ENCODE assay signal across 1 cellular context in the genomic region with DNA sequence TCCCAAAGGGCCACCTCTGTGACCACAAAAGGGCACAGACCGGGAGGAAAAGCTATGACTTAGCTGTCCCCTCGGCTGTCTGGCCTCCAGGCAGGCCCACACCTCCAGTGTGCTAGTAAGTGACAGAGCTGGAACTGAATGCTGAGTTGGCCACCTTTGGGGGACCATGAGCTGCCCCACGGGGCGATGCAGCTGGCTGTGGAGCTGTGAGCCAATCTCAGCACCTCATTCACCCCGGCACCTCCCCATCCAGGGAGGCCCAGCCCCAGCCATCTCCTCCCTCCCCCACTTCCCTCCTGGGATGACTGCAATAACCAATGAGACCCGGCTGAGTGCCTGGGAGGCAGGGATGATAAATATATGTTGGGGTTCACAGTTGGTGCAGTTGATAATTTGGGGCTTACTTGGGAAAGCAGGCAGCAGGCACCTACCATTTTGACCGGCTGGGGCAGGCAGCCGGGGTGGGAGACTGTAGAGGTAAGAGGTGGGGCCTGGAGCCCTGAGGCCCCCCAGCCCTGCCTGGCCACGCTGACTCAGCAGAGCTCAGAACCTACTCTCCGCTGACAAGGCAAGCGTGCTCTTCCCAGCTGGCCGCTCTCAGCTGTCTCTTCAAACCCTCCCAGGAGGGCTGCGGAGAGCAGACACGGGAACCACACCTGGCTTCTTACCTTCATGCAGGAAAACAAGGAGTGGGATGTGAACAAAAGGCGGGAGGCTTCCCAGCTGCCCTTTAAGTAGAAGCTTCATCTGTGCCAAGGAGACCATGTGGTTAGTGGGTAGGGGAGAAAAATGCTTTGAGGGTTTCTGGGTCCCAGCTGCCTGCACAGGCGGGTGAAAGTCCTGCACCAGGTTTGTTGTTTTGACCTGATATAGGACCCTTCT.
TF ChIP-seq lines count a peak whose summit lies in the region.

No MANE protein-coding gene starts in this region.

TF ChIP-seq in K562, 482 proteins besides CTCF, POLR2A, EP300 and RAD21 (continues in another document):
- TF ChIP-seq, protein P1, sequence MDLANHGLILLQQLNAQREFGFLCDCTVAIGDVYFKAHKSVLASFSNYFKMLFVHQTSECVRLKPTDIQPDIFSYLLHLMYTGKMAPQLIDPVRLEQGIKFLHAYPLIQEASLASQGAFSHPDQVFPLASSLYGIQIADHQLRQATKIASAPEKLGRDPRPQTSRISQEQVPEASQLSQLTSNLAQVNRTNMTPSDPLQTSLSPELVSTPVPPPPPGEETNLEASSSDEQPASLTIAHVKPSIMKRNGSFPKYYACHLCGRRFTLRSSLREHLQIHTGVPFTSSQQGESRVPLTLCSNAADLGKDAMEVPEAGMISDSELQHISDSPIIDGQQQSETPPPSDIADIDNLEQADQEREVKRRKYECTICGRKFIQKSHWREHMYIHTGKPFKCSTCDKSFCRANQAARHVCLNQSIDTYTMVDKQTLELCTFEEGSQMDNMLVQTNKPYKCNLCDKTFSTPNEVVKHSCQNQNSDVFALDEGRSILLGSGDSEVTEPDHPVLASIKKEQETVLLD (IDR thresholded peaks at IDR 0.05): no peak
- TF ChIP-seq FOXK1 (CRISPR knock-in tag; IDR thresholded peaks at IDR 0.05; ENCODE audit: borderline replicate concordance) (no peak), SLC30A9 (CRISPR knock-in tag; IDR thresholded peaks at IDR 0.05) (no peak), MAFG (tag; conservative IDR thresholded peaks at IDR 0.05) (peak; percentile 84), TFAM (CRISPR knock-in tag; conservative IDR thresholded peaks at IDR 0.05) (no peak), SREBF1 (IDR thresholded peaks at IDR 0.05; ENCODE audit: borderline replicate concordance, low read depth, low read length) (no peak), SAFB2 (IDR thresholded peaks at IDR 0.05; ENCODE audit: borderline replicate concordance, low read depth, low read length, severe bottlenecking) (no peak), L3MBTL2 (IDR thresholded peaks at IDR 0.05) (0 out of 2 replicates have a peak, but pooled peaks have one; percentile 32), HNRNPH1 (optimal IDR thresholded peaks at IDR 0.05; ENCODE audit: low read depth, low read length) (no peak), ZNF124 (CRISPR knock-in tag; IDR thresholded peaks at IDR 0.05) (no peak), ZNF217 (CRISPR knock-in tag; IDR thresholded peaks at IDR 0.05) (no peak), NCOA2 (IDR thresholded peaks at IDR 0.05; ENCODE audit: partially characterized antibody in 2 of 2) (no peak), MCM3 (IDR thresholded peaks at IDR 0.05) (no peak), CTBP1 (IDR thresholded peaks at IDR 0.05; ENCODE audit: borderline replicate concordance) (no peak), ZNF282 (CRISPR knock-in tag; IDR thresholded peaks at IDR 0.05) (no peak), LCOR (CRISPR knock-in tag; IDR thresholded peaks at IDR 0.05) (no peak), ZNF785 (CRISPR knock-in tag; IDR thresholded peaks at IDR 0.05) (no peak), CHD2 (IDR thresholded peaks at IDR 0.05; ENCODE audit: low read depth, low read length) (no peak), ZNF444 (CRISPR knock-in tag; IDR thresholded peaks at IDR 0.05) (no peak), NONO (IDR thresholded peaks at IDR 0.05; ENCODE audit: low read depth in 2 of 2, low read length in 1 of 2) (no peak), CHD1 (IDR thresholded peaks at IDR 0.05; ENCODE audit: low read length) (no peak), NCOR1 (IDR thresholded peaks at IDR 0.05) (no peak), KDM1A (IDR thresholded peaks at IDR 0.05) (peak in 1 of 2 experiments; percentile 49; a peak in 1 of 4 replicates), HNRNPLL (IDR thresholded peaks at IDR 0.05; ENCODE audit: low read depth, low read length, poor library complexity, severe bottlenecking) (no peak), MYC (IDR thresholded peaks at IDR 0.05; ENCODE audit: low read depth, low read length) (no peak), MYC (CRISPR knock-in tag; IDR thresholded peaks at IDR 0.05; ENCODE audit: borderline replicate concordance, low read depth) (no peak), ELF1 (tag; IDR thresholded peaks at IDR 0.05) (no peak), C11orf30 (IDR thresholded peaks at IDR 0.05; ENCODE audit: low read depth) (peak; percentile 94), DIDO1 (tag; IDR thresholded peaks at IDR 0.05; ENCODE audit: low read depth) (no peak), CREBBP (IDR thresholded peaks at IDR 0.05; ENCODE audit: low read depth, low read length) (no peak), PHB2 (IDR thresholded peaks at IDR 0.05; ENCODE audit: low read depth) (no peak), DDX20 (tag; IDR thresholded peaks at IDR 0.05; ENCODE audit: low read depth) (no peak), ZNF778 (CRISPR knock-in tag; IDR thresholded peaks at IDR 0.05) (no peak)
- TF ChIP-seq, protein P2, sequence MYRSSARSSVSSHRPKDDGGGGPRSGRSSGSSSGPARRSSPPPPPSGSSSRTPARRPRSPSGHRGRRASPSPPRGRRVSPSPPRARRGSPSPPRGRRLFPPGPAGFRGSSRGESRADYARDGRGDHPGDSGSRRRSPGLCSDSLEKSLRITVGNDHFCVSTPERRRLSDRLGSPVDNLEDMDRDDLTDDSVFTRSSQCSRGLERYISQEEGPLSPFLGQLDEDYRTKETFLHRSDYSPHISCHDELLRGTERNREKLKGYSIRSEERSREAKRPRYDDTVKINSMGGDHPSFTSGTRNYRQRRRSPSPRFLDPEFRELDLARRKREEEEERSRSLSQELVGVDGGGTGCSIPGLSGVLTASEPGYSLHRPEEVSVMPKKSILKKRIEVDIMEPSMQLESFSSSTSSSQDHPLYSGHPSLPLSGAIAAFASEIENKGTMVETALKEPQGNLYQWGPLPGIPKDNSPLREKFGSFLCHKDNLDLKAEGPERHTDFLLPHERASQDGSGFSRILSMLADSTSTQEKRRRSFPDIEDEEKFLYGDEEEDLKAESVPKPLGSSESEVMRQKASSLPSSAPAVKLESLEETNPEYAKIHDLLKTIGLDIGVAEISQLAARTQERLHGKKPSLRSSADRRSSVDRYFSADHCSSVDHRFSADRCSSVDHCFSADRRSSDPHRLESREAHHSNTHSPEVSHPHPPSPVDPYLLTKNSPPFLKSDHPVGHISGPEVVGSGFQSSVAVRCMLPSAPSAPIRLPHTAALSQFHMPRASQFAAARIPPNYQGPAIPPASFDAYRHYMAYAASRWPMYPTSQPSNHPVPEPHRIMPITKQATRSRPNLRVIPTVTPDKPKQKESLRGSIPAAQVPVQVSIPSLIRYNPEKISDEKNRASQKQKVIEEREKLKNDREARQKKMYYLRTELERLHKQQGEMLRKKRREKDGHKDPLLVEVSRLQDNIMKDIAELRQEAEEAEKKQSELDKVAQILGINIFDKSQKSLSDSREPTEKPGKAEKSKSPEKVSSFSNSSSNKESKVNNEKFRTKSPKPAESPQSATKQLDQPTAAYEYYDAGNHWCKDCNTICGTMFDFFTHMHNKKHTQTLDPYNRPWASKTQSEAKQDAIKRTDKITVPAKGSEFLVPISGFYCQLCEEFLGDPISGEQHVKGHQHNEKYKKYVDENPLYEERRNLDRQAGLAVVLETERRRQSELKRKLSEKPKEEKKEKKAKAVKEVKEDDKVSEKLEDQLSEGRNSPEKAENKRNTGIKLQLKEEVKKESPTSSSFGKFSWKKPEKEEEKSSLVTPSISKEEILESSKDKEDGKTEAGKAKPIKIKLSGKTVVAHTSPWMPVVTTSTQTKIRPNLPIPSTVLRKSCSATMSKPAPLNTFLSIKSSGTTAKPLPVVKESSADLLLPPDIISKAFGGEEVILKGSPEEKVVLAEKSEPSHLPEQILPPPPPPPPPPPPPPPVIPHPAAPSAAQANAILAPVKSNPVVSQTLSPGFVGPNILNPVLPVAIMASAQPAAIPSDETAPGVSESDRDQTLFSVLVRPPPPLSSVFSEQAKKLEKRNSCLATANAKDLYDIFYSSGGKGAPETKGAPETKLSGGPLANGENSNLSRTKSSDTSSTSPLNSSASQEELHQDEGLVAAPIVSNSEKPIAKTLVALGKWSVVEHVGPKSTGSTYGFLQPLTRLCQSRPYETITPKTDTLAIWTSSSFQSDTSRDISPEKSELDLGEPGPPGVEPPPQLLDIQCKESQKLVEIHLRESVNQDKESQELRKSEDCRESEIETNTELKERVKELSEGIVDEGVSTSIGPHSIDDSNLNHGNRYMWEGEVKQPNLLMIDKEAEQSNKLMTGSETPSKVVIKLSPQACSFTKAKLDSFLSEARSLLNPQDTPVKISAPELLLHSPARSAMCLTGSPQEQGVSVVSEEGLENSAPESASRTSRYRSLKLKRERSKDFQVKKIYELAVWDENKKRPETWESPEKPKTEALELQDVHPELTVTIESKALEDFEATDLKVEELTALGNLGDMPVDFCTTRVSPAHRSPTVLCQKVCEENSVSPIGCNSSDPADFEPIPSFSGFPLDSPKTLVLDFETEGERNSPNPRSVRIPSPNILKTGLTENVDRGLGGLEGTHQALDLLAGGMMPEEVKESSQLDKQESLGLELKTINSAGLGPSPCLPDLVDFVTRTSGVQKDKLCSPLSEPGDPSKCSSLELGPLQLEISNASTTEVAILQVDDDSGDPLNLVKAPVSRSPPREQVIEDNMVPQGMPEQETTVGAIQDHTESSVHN (IDR thresholded peaks at IDR 0.05; ENCODE audit: borderline replicate concordance in 1 of 2, low read depth in 1 of 2): 0 out of 4 replicates have a peak, but pooled peaks of 1 of the 2 experiments have one; percentile 30
- TF ChIP-seq, protein P3, sequence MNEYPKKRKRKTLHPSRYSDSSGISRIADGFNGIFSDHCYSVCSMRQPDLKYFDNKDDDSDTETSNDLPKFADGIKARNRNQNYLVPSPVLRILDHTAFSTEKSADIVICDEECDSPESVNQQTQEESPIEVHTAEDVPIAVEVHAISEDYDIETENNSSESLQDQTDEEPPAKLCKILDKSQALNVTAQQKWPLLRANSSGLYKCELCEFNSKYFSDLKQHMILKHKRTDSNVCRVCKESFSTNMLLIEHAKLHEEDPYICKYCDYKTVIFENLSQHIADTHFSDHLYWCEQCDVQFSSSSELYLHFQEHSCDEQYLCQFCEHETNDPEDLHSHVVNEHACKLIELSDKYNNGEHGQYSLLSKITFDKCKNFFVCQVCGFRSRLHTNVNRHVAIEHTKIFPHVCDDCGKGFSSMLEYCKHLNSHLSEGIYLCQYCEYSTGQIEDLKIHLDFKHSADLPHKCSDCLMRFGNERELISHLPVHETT (CRISPR knock-in tag; conservative IDR thresholded peaks at IDR 0.05 in 1 of 2, IDR thresholded peaks at IDR 0.05 in 1 of 2): no peak
- TF ChIP-seq, protein P4, sequence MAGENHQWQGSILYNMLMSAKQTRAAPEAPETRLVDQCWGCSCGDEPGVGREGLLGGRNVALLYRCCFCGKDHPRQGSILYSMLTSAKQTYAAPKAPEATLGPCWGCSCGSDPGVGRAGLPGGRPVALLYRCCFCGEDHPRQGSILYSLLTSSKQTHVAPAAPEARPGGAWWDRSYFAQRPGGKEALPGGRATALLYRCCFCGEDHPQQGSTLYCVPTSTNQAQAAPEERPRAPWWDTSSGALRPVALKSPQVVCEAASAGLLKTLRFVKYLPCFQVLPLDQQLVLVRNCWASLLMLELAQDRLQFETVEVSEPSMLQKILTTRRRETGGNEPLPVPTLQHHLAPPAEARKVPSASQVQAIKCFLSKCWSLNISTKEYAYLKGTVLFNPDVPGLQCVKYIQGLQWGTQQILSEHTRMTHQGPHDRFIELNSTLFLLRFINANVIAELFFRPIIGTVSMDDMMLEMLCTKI (IDR thresholded peaks at IDR 0.05; ENCODE audit: partially characterized antibody): no peak
- TF ChIP-seq, protein P5, sequence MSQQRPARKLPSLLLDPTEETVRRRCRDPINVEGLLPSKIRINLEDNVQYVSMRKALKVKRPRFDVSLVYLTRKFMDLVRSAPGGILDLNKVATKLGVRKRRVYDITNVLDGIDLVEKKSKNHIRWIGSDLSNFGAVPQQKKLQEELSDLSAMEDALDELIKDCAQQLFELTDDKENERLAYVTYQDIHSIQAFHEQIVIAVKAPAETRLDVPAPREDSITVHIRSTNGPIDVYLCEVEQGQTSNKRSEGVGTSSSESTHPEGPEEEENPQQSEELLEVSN (IDR thresholded peaks at IDR 0.05; ENCODE audit: borderline replicate concordance in 1 of 2, extremely low read depth in 1 of 2, insufficient read depth in 1 of 2, insufficient read length in 1 of 2, low read depth in 1 of 2, low read length in 1 of 2, poor library complexity in 1 of 2, severe bottlenecking in 1 of 2): no peak
- TF ChIP-seq, protein P6, sequence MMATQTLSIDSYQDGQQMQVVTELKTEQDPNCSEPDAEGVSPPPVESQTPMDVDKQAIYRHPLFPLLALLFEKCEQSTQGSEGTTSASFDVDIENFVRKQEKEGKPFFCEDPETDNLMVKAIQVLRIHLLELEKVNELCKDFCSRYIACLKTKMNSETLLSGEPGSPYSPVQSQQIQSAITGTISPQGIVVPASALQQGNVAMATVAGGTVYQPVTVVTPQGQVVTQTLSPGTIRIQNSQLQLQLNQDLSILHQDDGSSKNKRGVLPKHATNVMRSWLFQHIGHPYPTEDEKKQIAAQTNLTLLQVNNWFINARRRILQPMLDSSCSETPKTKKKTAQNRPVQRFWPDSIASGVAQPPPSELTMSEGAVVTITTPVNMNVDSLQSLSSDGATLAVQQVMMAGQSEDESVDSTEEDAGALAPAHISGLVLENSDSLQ (IDR thresholded peaks at IDR 0.05): 0 out of 2 replicates have a peak, but pooled peaks have one; percentile 5
- TF ChIP-seq, protein P7, sequence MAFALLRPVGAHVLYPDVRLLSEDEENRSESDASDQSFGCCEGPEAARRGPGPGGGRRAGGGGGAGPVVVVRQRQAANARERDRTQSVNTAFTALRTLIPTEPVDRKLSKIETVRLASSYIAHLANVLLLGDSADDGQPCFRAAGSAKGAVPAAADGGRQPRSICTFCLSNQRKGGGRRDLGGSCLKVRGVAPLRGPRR (CRISPR knock-in tag; IDR thresholded peaks at IDR 0.05): no peak
- TF ChIP-seq, protein P8, sequence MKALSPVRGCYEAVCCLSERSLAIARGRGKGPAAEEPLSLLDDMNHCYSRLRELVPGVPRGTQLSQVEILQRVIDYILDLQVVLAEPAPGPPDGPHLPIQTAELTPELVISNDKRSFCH (CRISPR knock-in tag; IDR thresholded peaks at IDR 0.05): no peak
- TF ChIP-seq, protein P8 (tag; IDR thresholded peaks at IDR 0.05): no peak
- TF ChIP-seq, protein P9, sequence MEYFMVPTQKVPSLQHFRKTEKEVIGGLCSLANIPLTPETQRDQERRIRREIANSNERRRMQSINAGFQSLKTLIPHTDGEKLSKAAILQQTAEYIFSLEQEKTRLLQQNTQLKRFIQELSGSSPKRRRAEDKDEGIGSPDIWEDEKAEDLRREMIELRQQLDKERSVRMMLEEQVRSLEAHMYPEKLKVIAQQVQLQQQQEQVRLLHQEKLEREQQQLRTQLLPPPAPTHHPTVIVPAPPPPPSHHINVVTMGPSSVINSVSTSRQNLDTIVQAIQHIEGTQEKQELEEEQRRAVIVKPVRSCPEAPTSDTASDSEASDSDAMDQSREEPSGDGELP (CRISPR knock-in tag; IDR thresholded peaks at IDR 0.05; ENCODE audit: borderline replicate concordance): peak; percentile 86
- TF ChIP-seq, protein P10, sequence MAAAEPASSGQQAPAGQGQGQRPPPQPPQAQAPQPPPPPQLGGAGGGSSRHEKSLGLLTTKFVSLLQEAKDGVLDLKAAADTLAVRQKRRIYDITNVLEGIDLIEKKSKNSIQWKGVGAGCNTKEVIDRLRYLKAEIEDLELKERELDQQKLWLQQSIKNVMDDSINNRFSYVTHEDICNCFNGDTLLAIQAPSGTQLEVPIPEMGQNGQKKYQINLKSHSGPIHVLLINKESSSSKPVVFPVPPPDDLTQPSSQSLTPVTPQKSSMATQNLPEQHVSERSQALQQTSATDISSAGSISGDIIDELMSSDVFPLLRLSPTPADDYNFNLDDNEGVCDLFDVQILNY (CRISPR knock-in tag; IDR thresholded peaks at IDR 0.05): no peak
